ENCODE assay signal across 2 cellular contexts in the genomic region with DNA sequence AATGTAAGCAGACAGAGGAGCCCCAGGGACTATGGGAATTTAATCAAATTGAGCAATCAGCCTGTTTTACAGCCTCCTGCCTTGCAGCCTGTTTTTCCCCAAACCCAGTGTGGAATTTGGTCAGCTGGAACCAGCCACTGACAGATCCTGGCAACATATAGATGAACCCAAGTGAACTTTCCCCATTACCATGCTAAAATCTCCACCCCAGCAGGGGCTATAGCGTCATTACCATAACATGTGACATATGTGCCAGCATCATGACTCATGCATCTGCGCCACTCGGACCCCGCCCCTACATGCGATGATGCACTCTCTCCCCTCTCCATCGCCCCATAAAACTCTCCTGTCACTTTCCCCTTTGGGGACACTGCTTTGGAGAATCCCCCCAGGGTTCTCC.
TF ChIP-seq lines count a peak whose summit lies in the region.

No MANE protein-coding gene starts in this region.

TF ChIP-seq in GM23338, 12 proteins besides CTCF, POLR2A, EP300 and RAD21 (continued from another document):
- TF ChIP-seq ZNF462 (CRISPR knock-in tag; IDR thresholded peaks at IDR 0.05): no peak
- no peak for TF ChIP-seq NANOG (IDR thresholded peaks at IDR 0.05; ENCODE audit: borderline replicate concordance)
- TF ChIP-seq STAT1 (IDR thresholded peaks at IDR 0.05; ENCODE audit: unreplicated experiment): no peak
- TF ChIP-seq, protein P1, sequence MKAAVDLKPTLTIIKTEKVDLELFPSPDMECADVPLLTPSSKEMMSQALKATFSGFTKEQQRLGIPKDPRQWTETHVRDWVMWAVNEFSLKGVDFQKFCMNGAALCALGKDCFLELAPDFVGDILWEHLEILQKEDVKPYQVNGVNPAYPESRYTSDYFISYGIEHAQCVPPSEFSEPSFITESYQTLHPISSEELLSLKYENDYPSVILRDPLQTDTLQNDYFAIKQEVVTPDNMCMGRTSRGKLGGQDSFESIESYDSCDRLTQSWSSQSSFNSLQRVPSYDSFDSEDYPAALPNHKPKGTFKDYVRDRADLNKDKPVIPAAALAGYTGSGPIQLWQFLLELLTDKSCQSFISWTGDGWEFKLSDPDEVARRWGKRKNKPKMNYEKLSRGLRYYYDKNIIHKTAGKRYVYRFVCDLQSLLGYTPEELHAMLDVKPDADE (IDR thresholded peaks at IDR 0.05): no peak
- no peak for TF ChIP-seq ZNF331 (CRISPR knock-in tag; IDR thresholded peaks at IDR 0.05; ENCODE audit: low read depth)
- TF ChIP-seq ZNF114 (CRISPR knock-in tag; IDR thresholded peaks at IDR 0.05): no peak
- no peak for TF ChIP-seq EZH2phosphoT487 (IDR thresholded peaks at IDR 0.05; ENCODE audit: unreplicated experiment)
- TF ChIP-seq CREB1 (CRISPR knock-in tag; IDR thresholded peaks at IDR 0.05; ENCODE audit: low read depth): no peak

TF ChIP-seq in SK-N-SH treated with all-trans-retinoic acid at 6 μM for 48 hours, 23 proteins besides CTCF, POLR2A, EP300 and RAD21 (continued from another document):
- no peak for TF ChIP-seq TOX (CRISPR knock-in tag; IDR thresholded peaks at IDR 0.05; ENCODE audit: borderline replicate concordance)
- TF ChIP-seq OSR1 (CRISPR knock-in tag; IDR thresholded peaks at IDR 0.05): no peak
- TF ChIP-seq CSDC2 (CRISPR knock-in tag; IDR thresholded peaks at IDR 0.05): no peak
- TF ChIP-seq, protein P2, sequence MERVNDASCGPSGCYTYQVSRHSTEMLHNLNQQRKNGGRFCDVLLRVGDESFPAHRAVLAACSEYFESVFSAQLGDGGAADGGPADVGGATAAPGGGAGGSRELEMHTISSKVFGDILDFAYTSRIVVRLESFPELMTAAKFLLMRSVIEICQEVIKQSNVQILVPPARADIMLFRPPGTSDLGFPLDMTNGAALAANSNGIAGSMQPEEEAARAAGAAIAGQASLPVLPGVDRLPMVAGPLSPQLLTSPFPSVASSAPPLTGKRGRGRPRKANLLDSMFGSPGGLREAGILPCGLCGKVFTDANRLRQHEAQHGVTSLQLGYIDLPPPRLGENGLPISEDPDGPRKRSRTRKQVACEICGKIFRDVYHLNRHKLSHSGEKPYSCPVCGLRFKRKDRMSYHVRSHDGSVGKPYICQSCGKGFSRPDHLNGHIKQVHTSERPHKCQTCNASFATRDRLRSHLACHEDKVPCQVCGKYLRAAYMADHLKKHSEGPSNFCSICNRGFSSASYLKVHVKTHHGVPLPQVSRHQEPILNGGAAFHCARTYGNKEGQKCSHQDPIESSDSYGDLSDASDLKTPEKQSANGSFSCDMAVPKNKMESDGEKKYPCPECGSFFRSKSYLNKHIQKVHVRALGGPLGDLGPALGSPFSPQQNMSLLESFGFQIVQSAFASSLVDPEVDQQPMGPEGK (CRISPR knock-in tag; IDR thresholded peaks at IDR 0.05; ENCODE audit: borderline replicate concordance): no peak
- no peak for TF ChIP-seq GLIS3 (CRISPR knock-in tag; IDR thresholded peaks at IDR 0.05)
- no peak for TF ChIP-seq ZC3H10 (CRISPR knock-in tag; IDR thresholded peaks at IDR 0.05)
- TF ChIP-seq PPARA (CRISPR knock-in tag; IDR thresholded peaks at IDR 0.05; ENCODE audit: borderline replicate concordance): no peak
- TF ChIP-seq ZNF8 (CRISPR knock-in tag; IDR thresholded peaks at IDR 0.05): no peak
TF ChIP-seq in SK-N-SH treated with all-trans-retinoic acid at 6 μM for 48 hours: peak in this region for 0.
